Comparison of ENCODE assay signal across 18 cellular contexts in genomic region chr1:36829066-36829465, GRCh38.
"Had no signal": no experiment of that assay in that cellular context is flagged by ENCODE, and none has a peak within 500 bp of the region (broad histone marks: within the 10 kb centered on the region; RNA-seq: fewer than 3 reads in every experiment).

No MANE protein-coding gene starts in this region.

- H3K4me1 ChIP-seq: body of pancreas, gastrocnemius medialis, heart left ventricle, pancreas, suprapubic skin had no signal

- H3K4me3 Mint-ChIP-seq: activated CD4-positive, alpha-beta T cell treated with anti-CD3 and anti-CD28 coated beads, Interleukin-2, amount 10 ng/mL, durations not matched to agents 7 days and 5 days; activated naive CD8-positive, alpha-beta T cell; central memory CD8-positive, alpha-beta T cell; dendritic cell treated with granulocyte-macrophage colony-stimulating factor and Interleukin-4, amounts not matched to agents 40 ng/mL and 50 ng/mL, for 4 days; immature natural killer cell; neural progenitor cell had no signal

- H3K27ac ChIP-seq: body of pancreas, gastrocnemius medialis, heart left ventricle, neural progenitor cell, pancreas, suprapubic skin had no signal

- H3K36me3 Mint-ChIP-seq: activated naive CD8-positive, alpha-beta T cell; immature natural killer cell; neural progenitor cell had no signal

- H3K27me3 ChIP-seq: body of pancreas, neural progenitor cell, pancreas had no signal

- H3K9me3 ChIP-seq: body of pancreas, gastrocnemius medialis, heart left ventricle, pancreas, suprapubic skin had no signal

- H3K9ac ChIP-seq: neural progenitor cell had no signal

- H3K36me3 ChIP-seq: gastrocnemius medialis, heart left ventricle, neural progenitor cell, pancreas, suprapubic skin had no signal

- H3K4me1 Mint-ChIP-seq: activated CD4-positive, alpha-beta T cell treated with anti-CD3 and anti-CD28 coated beads, Interleukin-2, amount 10 ng/mL, durations not matched to agents 7 days and 5 days; central memory CD8-positive, alpha-beta T cell; immature natural killer cell had no signal

- H3K27me3 Mint-ChIP-seq: activated naive CD8-positive, alpha-beta T cell had no signal

- H3K9me3 Mint-ChIP-seq: activated CD4-positive, alpha-beta T cell treated with anti-CD3 and anti-CD28 coated beads, Interleukin-2, amount 10 ng/mL, durations not matched to agents 7 days and 5 days; central memory CD8-positive, alpha-beta T cell; dendritic cell treated with granulocyte-macrophage colony-stimulating factor and Interleukin-4, amounts not matched to agents 40 ng/mL and 50 ng/mL, for 4 days had no signal

- ATAC-seq: body of pancreas, gastrocnemius medialis, heart left ventricle, pancreas had no signal

- H3K27ac Mint-ChIP-seq: activated CD4-positive, alpha-beta T cell treated with anti-CD3 and anti-CD28 coated beads, Interleukin-2, amount 10 ng/mL, durations not matched to agents 7 days and 5 days; activated naive CD8-positive, alpha-beta T cell; dendritic cell treated with granulocyte-macrophage colony-stimulating factor and Interleukin-4, amounts not matched to agents 40 ng/mL and 50 ng/mL, for 4 days; immature natural killer cell; neural progenitor cell had no signal

- H3K4me3 ChIP-seq: body of pancreas, gastrocnemius medialis, heart left ventricle, neural progenitor cell, pancreas, suprapubic skin had no signal

- H3K4me2 ChIP-seq: neural progenitor cell had no signal

- H2AFZ ChIP-seq: neural progenitor cell had no signal

- DNase-seq: activated CD4-positive, alpha-beta T cell treated with anti-CD3 and anti-CD28 coated beads, Interleukin-2, amount 10 ng/mL, durations not matched to agents 7 days and 5 days; activated CD4-positive, CD25-positive, alpha-beta regulatory T cell; activated CD8-positive, alpha-beta memory T cell treated with anti-CD3 and anti-CD28 coated beads for 24 hours; activated gamma-delta T cell treated with Interleukin-2 at 50 U/mL for 16 hours; body of pancreas; effector memory CD4-positive, alpha-beta T cell; gastrocnemius medialis; heart left ventricle; immature natural killer cell; pancreas; stimulated activated CD4-positive, alpha-beta T cell treated with anti-CD3 and anti-CD28 coated beads, Interleukin-4, amount 100 ng/mL, for 1 hour; stimulated activated naive CD4-positive, alpha-beta T cell treated with Interleukin-2 at 50 U/mL for 16 hours; trophoblast cell had no signal

- FAIRE-seq: pancreas had no signal
